Comparison of ENCODE assay signal across 8 cellular contexts in genomic region chr10:131874991-131875451, GRCh38. TPM values are rescaled to one million over a fixed set of nuclear protein-coding genes. Genes with fewer than 3 reads are reported as not detected.
A peak's percentile ranks its signal among the peaks of the same experiment; 100 is the strongest.
DNase-seq lines count a peak whose midpoint lies in the region; ATAC-seq and TF ChIP-seq lines count a peak whose summit lies in the region.

No MANE protein-coding gene starts in this region.

- H3K27ac Mint-ChIP-seq in immature natural killer cell: no peak overlapping the region

- H3K27me3 Mint-ChIP-seq in immature natural killer cell (ENCODE audit: low read depth in 3 of 3): peaks cover 4 to 18% (median 14%) of the 10 kb centered on the region in 3 donors

- H3K4me3 Mint-ChIP-seq in immature natural killer cell: no peak overlapping the region

- H3K4me1 Mint-ChIP-seq in immature natural killer cell: no peaks in the 10 kb centered on the region

- H3K9me3 Mint-ChIP-seq in immature natural killer cell: peaks cover 0 to 2% (median 0%) of the 10 kb centered on the region in 6 donors

- DNase-seq in NCI-H2081 (lab: John Stamatoyannopoulos, UW) (peak; percentile 76 to 78), T-helper 9 cell (peak; percentile 23), cardiac fibroblast (ENCODE audit: low read depth in 2 of 2) (peak; percentile 83 to 86), kidney tubule cell (ENCODE audit: low spot score) (peak; percentile 80), immature natural killer cell (no peak)
- peak; percentile 57 to 66 for DNase-seq in stimulated activated CD4-positive, alpha-beta T cell treated with anti-CD3 and anti-CD28 coated beads, Interleukin-2, amount 100 ng/mL, for 48 hours

- TF ChIP-seq CTCF in GM12872 (IDR thresholded peaks at IDR 0.05; ENCODE audit: insufficient read depth, low read depth, low read length): peak; percentile 80
- peak; percentile 73 for TF ChIP-seq CTCF in cardiac fibroblast (IDR thresholded peaks at IDR 0.05; ENCODE audit: low read depth, low read length)

- ATAC-seq in HG02884 (IDR thresholded peaks at IDR 0.05; ENCODE audit: unreplicated experiment): peak; percentile 94

- H3K4me3 ChIP-seq in cardiac fibroblast (replicated peaks in 1 of 2; ENCODE audit: low read depth in 2 of 2, low read length in 2 of 2): no peak overlapping the region

- H3K36me3 Mint-ChIP-seq in immature natural killer cell: peaks cover 0 to 7% (median 4%) of the 10 kb centered on the region in 3 donors

RNA-seq across cellular contexts. Expression of gene PPP2R2D, which starts 25.8 kb away (rescaled TPM):
- polyA plus RNA-seq in immature natural killer cell: 10 to 100 TPM; 24.7 to 33.4 (median 30.6) TPM

Comparison
In these comparisons a context has a peak if more than half of its experiments do, and no peak if none do; other contexts are left out.
1. DNase-seq: peak in NCI-H2081 (2 of 2), T-helper 9 cell (single experiment), cardiac fibroblast (2 of 2), kidney tubule cell (single experiment) and stimulated activated CD4-positive, alpha-beta T cell treated with anti-CD3 and anti-CD28 coated beads, Interleukin-2, amount 100 ng/mL, for 48 hours (2 of 2); none in immature natural killer cell (0 of 3).